28 cellular contexts compared by ENCODE assay signal in genomic region chr14:65819567-65819966, GRCh38.
"Had no signal": no experiment of that assay in that cellular context is flagged by ENCODE, and none has a peak within 500 bp of the region (broad histone marks: within the 10 kb centered on the region; RNA-seq: fewer than 3 reads in every experiment).

No MANE protein-coding gene starts in this region.

- H3K36me3 ChIP-seq: colonic mucosa, esophagus muscularis mucosa, esophagus squamous epithelium, gastrocnemius medialis, gastroesophageal sphincter, heart left ventricle, heart right ventricle had no signal

- H3K4me3 ChIP-seq: colonic mucosa, coronary artery, dorsolateral prefrontal cortex, esophagus muscularis mucosa, esophagus squamous epithelium, gastrocnemius medialis, gastroesophageal sphincter, heart left ventricle, heart right ventricle had no signal

- H3K9me3 ChIP-seq: colonic mucosa, esophagus muscularis mucosa, esophagus squamous epithelium, gastrocnemius medialis, gastroesophageal sphincter, heart left ventricle, heart right ventricle had no signal

- DNase-seq: colonic mucosa; cortex of kidney; dermis blood vessel endothelial cell; dorsolateral prefrontal cortex; effector CD4-positive, alpha-beta T cell; effector CD8-positive, alpha-beta T cell; effector memory CD4-positive, alpha-beta T cell; effector memory CD8-positive, alpha-beta T cell; endodermal cell; erythroblast; esophagus squamous epithelium; foreskin fibroblast; foreskin keratinocyte; foreskin melanocyte; gastrocnemius medialis; glutamatergic neuron; head of caudate nucleus; heart left ventricle; heart right ventricle had no signal

- H3K27ac ChIP-seq: colonic mucosa, coronary artery, dorsolateral prefrontal cortex, epithelial cell of prostate, esophagus muscularis mucosa, esophagus squamous epithelium, foreskin keratinocyte, gastrocnemius medialis, gastroesophageal sphincter, heart left ventricle, heart right ventricle had no signal

- ATAC-seq: effector memory CD8-positive, alpha-beta T cell; esophagus mucosa; foreskin keratinocyte; gastrocnemius medialis; gastroesophageal sphincter; heart left ventricle; heart right ventricle had no signal

- H3K27me3 ChIP-seq: colonic mucosa, dorsolateral prefrontal cortex, gastrocnemius medialis had no signal

- H3K4me1 ChIP-seq: colonic mucosa, esophagus muscularis mucosa, esophagus squamous epithelium, foreskin keratinocyte, gastrocnemius medialis, gastroesophageal sphincter, heart left ventricle, heart right ventricle had no signal

- FAIRE-seq: colon, endometrium, endothelial cell of umbilical vein, frontal cortex had no signal
